In the genomic region with DNA sequence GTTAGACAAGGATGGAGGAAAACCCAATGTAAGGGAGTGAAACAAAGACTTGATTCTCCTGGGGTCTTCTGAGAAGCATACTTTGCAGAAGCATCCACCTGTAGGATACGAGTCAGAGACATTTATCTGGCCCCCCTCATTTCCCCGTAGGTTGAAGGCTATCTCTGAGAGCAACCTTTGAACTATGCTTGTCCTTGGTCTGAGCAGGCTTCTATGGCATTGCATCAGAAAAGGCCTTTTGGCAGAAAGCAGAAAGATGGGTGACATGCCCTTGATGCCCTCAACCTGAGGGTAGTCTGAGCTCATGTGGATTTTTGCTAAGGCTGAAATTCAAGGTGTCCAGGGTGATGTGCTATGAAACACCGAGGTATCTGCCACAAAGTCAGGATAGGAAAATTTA, we compare ENCODE assay signal across 14 cellular contexts.
DNase-seq lines count a peak whose midpoint lies in the region; ATAC-seq and TF ChIP-seq lines count a peak whose summit lies in the region.
"Had no signal": no experiment of that assay in that cellular context is flagged by ENCODE, and none has a peak within 500 bp of the region (broad histone marks: within the 10 kb centered on the region; RNA-seq: fewer than 3 reads in every experiment).

No MANE protein-coding gene starts in this region.

- H3K9ac ChIP-seq in liver (ENCODE audit: low read depth in 1 of 2, low read length in 2 of 2): no peak overlapping the region

- DNase-seq in coronary artery (ENCODE audit: low spot score) (no peak), aorta (no peak), anterior cingulate cortex (lab: John Stamatoyannopoulos, UW) (no peak), DMS53 (lab: John Stamatoyannopoulos, UW) (no peak)
- DNase-seq: C1 segment of cervical spinal cord; Calu3; CD4-positive, alpha-beta memory T cell; COR-L47; DND-41; GOT3; HFFc6 had no signal

- intact Hi-C loops in aorta (cut with DNase I): loop anchor here in 1 of 2 donors (5.0 kb wide), 1 partner anchor 60 kb away; no protein-coding TSS in a partner anchor

- H3K4me1 ChIP-seq in liver (ENCODE audit: control insufficient read depth in 4 of 4, insufficient read depth in 4 of 4, low read length in 3 of 4) (no peaks in the 10 kb centered on the region), aorta (ENCODE audit: control insufficient read depth in 1 of 2, insufficient read depth in 2 of 2, low read length in 2 of 2) (peaks cover 0 to 3% of the 10 kb centered on the region in 2 donors)
- H3K4me1 ChIP-seq: HAP-1 had no signal

- TF ChIP-seq CTCF in coronary artery (IDR thresholded peaks at IDR 0.05) (no peak), liver (IDR thresholded peaks at IDR 0.05; ENCODE audit: low read depth, low read length, missing input control) (no peak)

- no peak for ATAC-seq in aorta (ENCODE audit: low FRiP score)
- no peak for ATAC-seq in HG03280 (IDR thresholded peaks at IDR 0.05; ENCODE audit: unreplicated experiment)

- H3K9me3 ChIP-seq in liver (ENCODE audit: control insufficient read depth in 4 of 4, low read length in 3 of 4) (no peaks in the 10 kb centered on the region), aorta (ENCODE audit: control insufficient read depth, low read length) (no peaks in the 10 kb centered on the region)
- H3K9me3 ChIP-seq: HAP-1 had no signal

- H3K27ac ChIP-seq in coronary artery (peak overlapping the region; percentile 2 to 25), liver (ENCODE audit: low read depth in 1 of 2, low read length in 2 of 2) (no peak overlapping the region), aorta (ENCODE audit: low read depth in 1 of 2, low read length in 2 of 2) (peak overlapping the region; percentile 71 to 81)

- H3K27me3 ChIP-seq in liver (ENCODE audit: control insufficient read depth in 4 of 4, insufficient read depth in 4 of 4, low read length in 3 of 4): no peaks in the 10 kb centered on the region
- no peaks in the 10 kb centered on the region for H3K27me3 ChIP-seq in aorta (ENCODE audit: control insufficient read depth in 1 of 2, insufficient read depth in 2 of 2, low read length in 1 of 2)

- no peak overlapping the region for H3K4me3 ChIP-seq in coronary artery
- H3K4me3 ChIP-seq in liver (ENCODE audit: low read depth in 1 of 3, low read length in 3 of 3): no peak overlapping the region
- H3K4me3 ChIP-seq in aorta (ENCODE audit: low read length in 2 of 2): no peak overlapping the region
- H3K4me3 ChIP-seq: HAP-1 had no signal

- WGBS in liver: 58% methylated on average over 3 of the region's 3 CpGs
- 77 to 94% methylated on average over 3 of the region's 3 CpGs for WGBS in aorta, 2 donors

- H3K36me3 ChIP-seq in liver (ENCODE audit: control insufficient read depth in 4 of 4, insufficient read depth in 3 of 4, low read depth in 1 of 4, low read length in 3 of 4): no peaks in the 10 kb centered on the region
- H3K36me3 ChIP-seq in aorta (ENCODE audit: control insufficient read depth in 1 of 2, insufficient read depth in 2 of 2, low read length in 1 of 2): no peaks in the 10 kb centered on the region
- H3K36me3 ChIP-seq: HAP-1 had no signal

- no peak for TF ChIP-seq RAD21 in liver (IDR thresholded peaks at IDR 0.05)

TF ChIP-seq in liver, 16 proteins besides CTCF, POLR2A, EP300 and RAD21:
- TF ChIP-seq EGR1 (IDR thresholded peaks at IDR 0.05; ENCODE audit: low read depth in 2 of 2) (no peak), HNF4A (conservative IDR thresholded peaks at IDR 0.05) (peak; percentile 17 to 52), RXRA (IDR thresholded peaks at IDR 0.05) (peak in 1 of 2 donors; percentile 24)

Comparison
In these comparisons a context has a peak if more than half of its experiments do, and no peak if none do; other contexts are left out.
1. H3K27ac ChIP-seq: peak in coronary artery (2 of 2) and aorta (2 of 2); none in liver (0 of 2).